Comparison of ENCODE assay signal across 8 cellular contexts in genomic region chr1:50968021-50968883, GRCh38. TPM values are rescaled to one million over a fixed set of nuclear protein-coding genes. Genes with fewer than 3 reads are reported as not detected.
DNase-seq lines count a peak whose midpoint lies in the region; TF ChIP-seq lines count a peak whose summit lies in the region.

No MANE protein-coding gene starts in this region.

- peak overlapping the region; percentile 59 to 98 (median 83) for H3K9ac ChIP-seq in subcutaneous abdominal adipose tissue (ENCODE audit: low read length in 5 of 5)

- H3K36me3 ChIP-seq in neuron (ENCODE audit: insufficient read depth, low read length), result no peaks in the 10 kb centered on the region
- H3K36me3 ChIP-seq in subcutaneous abdominal adipose tissue (ENCODE audit: control insufficient read depth in 5 of 5, insufficient read depth in 5 of 5, low read length in 5 of 5), result no peaks in the 10 kb centered on the region

- H3K4me1 ChIP-seq in neuron (ENCODE audit: insufficient read depth, low read length) (peaks cover 20% of the 10 kb centered on the region), subcutaneous abdominal adipose tissue (ENCODE audit: control insufficient read depth in 5 of 5, insufficient read depth in 5 of 5, low read length in 5 of 5) (peaks cover 0 to 35% (median 16%) of the 10 kb centered on the region in 5 donors)

- DNase-seq in EH (ENCODE audit: low read depth) (peak; percentile 94), H4 (ENCODE audit: low spot score) (peak; percentile 86), LoVo (ENCODE audit: low spot score) (peak; percentile 90), SHP77 (lab: John Stamatoyannopoulos, UW) (peak; percentile 86 to 92), activated gamma-delta T cell treated with Interleukin-2 at 50 U/mL for 16 hours (peak; percentile 73), foreskin fibroblast (peak; percentile 89 to 96)

- peaks cover 2% of the 10 kb centered on the region for H3K27me3 ChIP-seq in neuron (ENCODE audit: insufficient read depth, low read length)
- no peaks in the 10 kb centered on the region for H3K27me3 ChIP-seq in subcutaneous abdominal adipose tissue (ENCODE audit: control insufficient read depth in 5 of 5, insufficient read depth in 4 of 5, low read length in 5 of 5)

- TF ChIP-seq CTCF in foreskin fibroblast (IDR thresholded peaks at IDR 0.05; ENCODE audit: low read depth, low read length), result peak; percentile 38

- H3K9me3 ChIP-seq in neuron (ENCODE audit: low read length), result no peaks in the 10 kb centered on the region
- no peaks in the 10 kb centered on the region for H3K9me3 ChIP-seq in subcutaneous abdominal adipose tissue (ENCODE audit: control insufficient read depth in 5 of 5, low read length in 5 of 5)

- peak overlapping the region; percentile 84 for H3K27ac ChIP-seq in subcutaneous abdominal adipose tissue (ENCODE audit: low read depth, low read length)

- H3K4me3 ChIP-seq in foreskin fibroblast (ENCODE audit: low read depth in 1 of 2, low read length in 2 of 2), result peak overlapping the region; percentile 85 to 88
- peak overlapping the region; percentile 63 for H3K4me3 ChIP-seq in neuron (ENCODE audit: low read length)
- H3K4me3 ChIP-seq in subcutaneous abdominal adipose tissue (ENCODE audit: low read depth in 1 of 5, low read length in 5 of 5), result peak overlapping the region; percentile 77 to 99 (median 93)

- peak overlapping the region; percentile 82 for H2AFZ ChIP-seq in neuron (ENCODE audit: low read depth, low read length)

RNA-seq across cellular contexts. Expression of gene CDKN2C, which starts 1.8 kb away (rescaled TPM):
- total RNA-seq in H4 (2014; rRNA removed; shearing (Covaris generic)), result 167 and 185 TPM in 2 replicates

RNA-seq across cellular contexts. Expression of gene FAF1, which starts 8.2 kb away (rescaled TPM):
- total RNA-seq in H4 (2014; rRNA removed; shearing (Covaris generic)), result 91.9 and 97.3 TPM in 2 replicates

Comparison
In these comparisons a context has a peak if more than half of its experiments do, and no peak if none do; other contexts are left out.
1. Peak in every context shown above with its lines: DNase-seq, H3K4me3 ChIP-seq and H3K27ac ChIP-seq.